ENCODE assay signal across 8 cellular contexts in genomic region chr10:99779335-99779734, GRCh38. TPM values are rescaled to one million over a fixed set of nuclear protein-coding genes. Genes with fewer than 3 reads are reported as not detected.
DNase-seq lines count a peak whose midpoint lies in the region; ATAC-seq and TF ChIP-seq lines count a peak whose summit lies in the region.

No MANE protein-coding gene starts in this region.

- H3K9me3 ChIP-seq in adipocyte (ENCODE audit: control insufficient read depth, low read length) (no peaks in the 10 kb centered on the region), liver (ENCODE audit: control insufficient read depth in 4 of 4, low read length in 3 of 4) (no peaks in the 10 kb centered on the region)

- H3K9me3 Mint-ChIP-seq in natural killer cell treated with Interleukin-12 subunit alpha and Interleukin-12 subunit beta and Interleukin-15 and Interleukin-18, amount 100 ng/mL, for 72 hours: no peaks in the 10 kb centered on the region
- no peaks in the 10 kb centered on the region for H3K9me3 Mint-ChIP-seq in natural killer cell

- H3K4me3 Mint-ChIP-seq in natural killer cell treated with Interleukin-12 subunit alpha and Interleukin-12 subunit beta and Interleukin-15 and Interleukin-18, amount 100 ng/mL, for 72 hours: peak overlapping the region; percentile 61
- H3K4me3 Mint-ChIP-seq in natural killer cell: no peak overlapping the region

- no peak for DNase-seq in natural killer cell treated with Interleukin-12 subunit alpha and Interleukin-12 subunit beta and Interleukin-15 and Interleukin-18, amount 100 ng/mL, for 72 hours (ENCODE audit: low spot score)
- no peak for DNase-seq in natural killer cell
- peak; percentile 43 for DNase-seq in adipocyte (ENCODE audit: low read depth)
- no peak for DNase-seq in activated gamma-delta T cell (lab: John Stamatoyannopoulos, UW)
- DNase-seq in activated effector memory CD4-positive, alpha-beta T cell treated with anti-CD3 and anti-CD28 coated beads, Interleukin-2, amount 50 U/mL, for 16 hours: no peak

- intact Hi-C loops in natural killer cell (cut with micrococcal nuclease): no loop called here

- H3K4me3 ChIP-seq in adipocyte (ENCODE audit: low read length) (peak overlapping the region; percentile 70), liver (ENCODE audit: low read depth in 1 of 3, low read length in 3 of 3) (peak overlapping the region in 1 of 3 donors; percentile 4)

- H3K27ac ChIP-seq in liver (ENCODE audit: low read depth in 1 of 2, low read length in 2 of 2): peak overlapping the region; percentile 80 to 83

- H3K4me1 Mint-ChIP-seq in natural killer cell treated with Interleukin-12 subunit alpha and Interleukin-12 subunit beta and Interleukin-15 and Interleukin-18, amount 100 ng/mL, for 72 hours (ENCODE audit: low read depth in 2 of 2): peaks cover 12 to 15% of the 10 kb centered on the region in 2 donors
- H3K4me1 Mint-ChIP-seq in natural killer cell: peaks cover 4 to 7% of the 10 kb centered on the region in 2 donors

- peak overlapping the region; percentile 49 to 72 for H3K27ac Mint-ChIP-seq in natural killer cell treated with Interleukin-12 subunit alpha and Interleukin-12 subunit beta and Interleukin-15 and Interleukin-18, amount 100 ng/mL, for 72 hours
- no peak overlapping the region for H3K27ac Mint-ChIP-seq in natural killer cell

- ATAC-seq in natural killer cell treated with Interleukin-12 subunit alpha and Interleukin-12 subunit beta and Interleukin-15 and Interleukin-18, amount 100 ng/mL, for 72 hours: peak; percentile 75 to 88
- no peak for ATAC-seq in natural killer cell
- no peak for ATAC-seq in GM18519 (IDR thresholded peaks at IDR 0.05; ENCODE audit: low FRiP score, unreplicated experiment)
- ATAC-seq in GM21717 (IDR thresholded peaks at IDR 0.05; ENCODE audit: unreplicated experiment): no peak

- no peak for TF ChIP-seq RAD21 in liver (IDR thresholded peaks at IDR 0.05)

- H3K36me3 ChIP-seq in adipocyte (ENCODE audit: control insufficient read depth, insufficient read depth, low read length, severe bottlenecking) (no peaks in the 10 kb centered on the region), liver (ENCODE audit: control insufficient read depth in 4 of 4, insufficient read depth in 3 of 4, low read depth in 1 of 4, low read length in 3 of 4) (no peaks in the 10 kb centered on the region)

- H3K9ac ChIP-seq in adipocyte (ENCODE audit: low read length) (peak overlapping the region; percentile 98), liver (ENCODE audit: low read depth in 1 of 2, low read length in 2 of 2) (peak overlapping the region in 1 of 2 donors; percentile 82)

- TF ChIP-seq CTCF in natural killer cell (IDR thresholded peaks at IDR 0.05): no peak
- no peak for TF ChIP-seq CTCF in liver (IDR thresholded peaks at IDR 0.05; ENCODE audit: low read depth, low read length, missing input control)

- H3K36me3 Mint-ChIP-seq in natural killer cell treated with Interleukin-12 subunit alpha and Interleukin-12 subunit beta and Interleukin-15 and Interleukin-18, amount 100 ng/mL, for 72 hours: no peaks in the 10 kb centered on the region
- H3K36me3 Mint-ChIP-seq in natural killer cell: no peaks in the 10 kb centered on the region

- H3K4me1 ChIP-seq in adipocyte (ENCODE audit: control insufficient read depth, insufficient read depth, low read length) (peaks cover 81% of the 10 kb centered on the region), liver (ENCODE audit: control insufficient read depth in 4 of 4, insufficient read depth in 4 of 4, low read length in 3 of 4) (peaks cover 15 to 45% (median 39%) of the 10 kb centered on the region in 4 donors)

- peaks cover 0 to 6% of the 10 kb centered on the region in 2 donors for H3K27me3 Mint-ChIP-seq in natural killer cell treated with Interleukin-12 subunit alpha and Interleukin-12 subunit beta and Interleukin-15 and Interleukin-18, amount 100 ng/mL, for 72 hours
- peaks cover 0 to 5% of the 10 kb centered on the region in 2 donors for H3K27me3 Mint-ChIP-seq in natural killer cell (ENCODE audit: low read depth in 2 of 2)

- WGBS in liver: 44% methylated on average over 4 of the region's 4 CpGs

- H3K27me3 ChIP-seq in adipocyte (replicated peaks; ENCODE audit: control insufficient read depth, insufficient read depth, low read length) (no peaks in the 10 kb centered on the region), liver (ENCODE audit: control insufficient read depth in 4 of 4, insufficient read depth in 4 of 4, low read length in 3 of 4) (no peaks in the 10 kb centered on the region)

TF ChIP-seq in liver, 16 proteins besides CTCF, POLR2A, EP300 and RAD21:
- TF ChIP-seq GABPA (IDR thresholded peaks at IDR 0.05 in 1 of 2, conservative IDR thresholded peaks at IDR 0.05 in 1 of 2) (peak in 1 of 2 donors; percentile 53), HNF4A (conservative IDR thresholded peaks at IDR 0.05) (peak; percentile 14 to 31), NR2F2 (IDR thresholded peaks at IDR 0.05) (peak; percentile 51), SP1 (IDR thresholded peaks at IDR 0.05) (peak; percentile 27), RXRA (IDR thresholded peaks at IDR 0.05) (peak in 1 of 2 donors; percentile 26), YY1 (IDR thresholded peaks at IDR 0.05) (no peak), FOXA1 (IDR thresholded peaks at IDR 0.05) (no peak), HNF4G (IDR thresholded peaks at IDR 0.05) (no peak)

RNA-seq across cellular contexts. Expression of gene ABCC2, which starts 3.1 kb away (rescaled TPM):
- total RNA-seq in natural killer cell treated with Interleukin-12 subunit alpha and Interleukin-12 subunit beta and Interleukin-15 and Interleukin-18, amount 100 ng/mL, for 72 hours: 1 to 10 TPM; 1.5 to 3.4 TPM
- total RNA-seq in natural killer cell: 1 to 10 TPM; 1.3 to 3.4 (median 2.7) TPM
- total RNA-seq in liver: 100 to 1,000 TPM in 1 of 2 donors, 10 to 100 TPM in 1; 45.6 to 234 TPM
- 10 to 100 TPM; 67.7 to 72.5 TPM for polyA plus RNA-seq in liver

RNA-seq across cellular contexts. Expression of gene CUTC, which starts 47.3 kb away (rescaled TPM):
- total RNA-seq in natural killer cell treated with Interleukin-12 subunit alpha and Interleukin-12 subunit beta and Interleukin-15 and Interleukin-18, amount 100 ng/mL, for 72 hours: 10 to 100 TPM; 25.0 to 29.5 TPM
- total RNA-seq in natural killer cell (10 to 100 TPM; 21.4 to 28.1 (median 23.5) TPM), liver (10 to 100 TPM; 10.3 to 19.6 TPM)
- 10 to 100 TPM; 15.0 to 23.4 TPM for polyA plus RNA-seq in liver

RNA-seq across cellular contexts. Expression of gene COX15, which starts 47.4 kb away (rescaled TPM):
- 10 to 100 TPM; 26.1 to 31.9 TPM for total RNA-seq in natural killer cell treated with Interleukin-12 subunit alpha and Interleukin-12 subunit beta and Interleukin-15 and Interleukin-18, amount 100 ng/mL, for 72 hours
- total RNA-seq in natural killer cell (10 to 100 TPM; 17.1 to 27.9 (median 20.3) TPM), liver (10 to 100 TPM; 22.6 to 25.2 TPM)
- 10 to 100 TPM; 13.4 to 19.0 TPM for polyA plus RNA-seq in liver

Comparison
In these comparisons a context has a peak if more than half of its experiments do, and no peak if none do; other contexts are left out.
1. ATAC-seq: peak in natural killer cell treated with Interleukin-12 subunit alpha and Interleukin-12 subunit beta and Interleukin-15 and Interleukin-18, amount 100 ng/mL, for 72 hours (2 of 2); none in natural killer cell (0 of 3), GM18519 (single experiment) and GM21717 (single experiment).
2. H3K27ac Mint-ChIP-seq: peak in natural killer cell treated with Interleukin-12 subunit alpha and Interleukin-12 subunit beta and Interleukin-15 and Interleukin-18, amount 100 ng/mL, for 72 hours (2 of 2); none in natural killer cell (0 of 2).
3. RNA of gene ABCC2, which starts 3.1 kb away (total RNA-seq): 45.6 to 234 TPM in liver; 1.5 to 3.4 TPM in natural killer cell treated with Interleukin-12 subunit alpha and Interleukin-12 subunit beta and Interleukin-15 and Interleukin-18, amount 100 ng/mL, for 72 hours and 1.3 to 3.4 TPM in natural killer cell; every median in the first group is over 10 times any median in the second.